ENCODE assay signal across 1 cellular context in genomic region chr9:128428644-128429504, GRCh38.
A peak's percentile ranks its signal among the peaks of the same experiment; 100 is the strongest.
TF ChIP-seq lines count a peak whose summit lies in the region.

No MANE protein-coding gene starts in this region.

TF ChIP-seq in K562, 482 proteins besides CTCF, POLR2A, EP300 and RAD21 (continued from another document and continues in another):
- TF ChIP-seq, protein P1, sequence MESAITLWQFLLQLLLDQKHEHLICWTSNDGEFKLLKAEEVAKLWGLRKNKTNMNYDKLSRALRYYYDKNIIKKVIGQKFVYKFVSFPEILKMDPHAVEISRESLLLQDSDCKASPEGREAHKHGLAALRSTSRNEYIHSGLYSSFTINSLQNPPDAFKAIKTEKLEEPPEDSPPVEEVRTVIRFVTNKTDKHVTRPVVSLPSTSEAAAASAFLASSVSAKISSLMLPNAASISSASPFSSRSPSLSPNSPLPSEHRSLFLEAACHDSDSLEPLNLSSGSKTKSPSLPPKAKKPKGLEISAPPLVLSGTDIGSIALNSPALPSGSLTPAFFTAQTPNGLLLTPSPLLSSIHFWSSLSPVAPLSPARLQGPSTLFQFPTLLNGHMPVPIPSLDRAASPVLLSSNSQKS (CRISPR knock-in tag; IDR thresholded peaks at IDR 0.05): no peak
- TF ChIP-seq KLF16 (IDR thresholded peaks at IDR 0.05) (no peak), CHAMP1 (IDR thresholded peaks at IDR 0.05) (no peak), HDAC8 (tag; IDR thresholded peaks at IDR 0.05) (0 out of 2 replicates have a peak, but pooled peaks have one; percentile 43), NR2C1 (IDR thresholded peaks at IDR 0.05) (no peak), NR2C1 (tag; IDR thresholded peaks at IDR 0.05) (0 out of 2 replicates have a peak, but pooled peaks have one; percentile 14), ESRRB (CRISPR knock-in tag; IDR thresholded peaks at IDR 0.05; ENCODE audit: borderline replicate concordance) (no peak), ZNF174 (CRISPR knock-in tag; IDR thresholded peaks at IDR 0.05) (no peak), TCF7L2 (IDR thresholded peaks at IDR 0.05; ENCODE audit: low read depth, low read length) (no peak), ZNF263 (CRISPR knock-in tag; IDR thresholded peaks at IDR 0.05; ENCODE audit: borderline replicate concordance) (no peak), FOXM1 (IDR thresholded peaks at IDR 0.05; ENCODE audit: low read depth) (no peak), FOXM1 (CRISPR knock-in tag; IDR thresholded peaks at IDR 0.05; ENCODE audit: low read depth) (peak; percentile 11; the same call in 1 of the 2 replicates), ETV6 (IDR thresholded peaks at IDR 0.05; ENCODE audit: borderline replicate concordance in 1 of 2, low read depth in 2 of 2, low read length in 1 of 2) (no peak), ETV6 (CRISPR knock-in tag; IDR thresholded peaks at IDR 0.05; ENCODE audit: borderline replicate concordance) (no peak), SPI1 (IDR thresholded peaks at IDR 0.05; ENCODE audit: borderline replicate concordance, low read depth, low read length) (no peak), ZKSCAN1 (IDR thresholded peaks at IDR 0.05; ENCODE audit: low read depth, low read length) (0 out of 2 replicates have a peak, but pooled peaks have one; percentile 12), CBFA2T2 (conservative IDR thresholded peaks at IDR 0.05) (peak; percentile 25; the same call in 1 of the 2 replicates), MAZ (CRISPR knock-in tag; conservative IDR thresholded peaks at IDR 0.05 in 1 of 2, IDR thresholded peaks at IDR 0.05 in 1 of 2) (peak in 1 of 2 experiments; percentile 68; a peak in 1 of 4 replicates), ETS2 (tag; IDR thresholded peaks at IDR 0.05; ENCODE audit: borderline replicate concordance, poor library complexity, severe bottlenecking) (no peak), PHB2 (IDR thresholded peaks at IDR 0.05; ENCODE audit: low read depth) (no peak), GABPB1 (CRISPR knock-in tag; IDR thresholded peaks at IDR 0.05) (peak; percentile 82), CREBBP (IDR thresholded peaks at IDR 0.05; ENCODE audit: low read depth, low read length) (no peak), E2F5 (CRISPR knock-in tag; IDR thresholded peaks at IDR 0.05) (peak; percentile 68; the same call in 1 of the 2 replicates), EHMT2 (IDR thresholded peaks at IDR 0.05) (no peak), ZNF224 (CRISPR knock-in tag; IDR thresholded peaks at IDR 0.05) (no peak), GTF2E2 (tag; IDR thresholded peaks at IDR 0.05) (peak; percentile 44; the same call in 1 of the 2 replicates), U2AF1 (optimal IDR thresholded peaks at IDR 0.05; ENCODE audit: low read depth, low read length) (no peak), BRF1 (IDR thresholded peaks at IDR 0.05; ENCODE audit: borderline replicate concordance, extremely low read depth, insufficient read length) (no peak), PTTG1 (tag; IDR thresholded peaks at IDR 0.05; ENCODE audit: low read depth) (no peak), ZFP1 (CRISPR knock-in tag; IDR thresholded peaks at IDR 0.05) (no peak), TEAD2 (tag; IDR thresholded peaks at IDR 0.05) (no peak), ELF4 (CRISPR knock-in tag; IDR thresholded peaks at IDR 0.05) (0 out of 2 replicates have a peak, but pooled peaks have one; percentile 35), L3MBTL2 (IDR thresholded peaks at IDR 0.05) (peak; percentile 92), NCOA6 (IDR thresholded peaks at IDR 0.05) (no peak), PHF21A (IDR thresholded peaks at IDR 0.05; ENCODE audit: borderline replicate concordance, low read depth) (no peak), ERF (CRISPR knock-in tag; IDR thresholded peaks at IDR 0.05) (no peak; the same call in 1 of the 2 replicates), THRB (CRISPR knock-in tag; conservative IDR thresholded peaks at IDR 0.05) (no peak), TBP (optimal IDR thresholded peaks at IDR 0.05; ENCODE audit: low read depth, low read length) (peak; percentile 51), ZNF695 (CRISPR knock-in tag; IDR thresholded peaks at IDR 0.05) (no peak), ZNF24 (IDR thresholded peaks at IDR 0.05) (no peak), SREBF1 (IDR thresholded peaks at IDR 0.05; ENCODE audit: borderline replicate concordance, low read depth, low read length) (no peak), NFXL1 (CRISPR knock-in tag; IDR thresholded peaks at IDR 0.05) (no peak), HOXB6 (CRISPR knock-in tag; IDR thresholded peaks at IDR 0.05; ENCODE audit: borderline replicate concordance) (no peak), RAD51 (IDR thresholded peaks at IDR 0.05; ENCODE audit: borderline replicate concordance, low read depth) (peak; percentile 74)
- TF ChIP-seq, protein P2, sequence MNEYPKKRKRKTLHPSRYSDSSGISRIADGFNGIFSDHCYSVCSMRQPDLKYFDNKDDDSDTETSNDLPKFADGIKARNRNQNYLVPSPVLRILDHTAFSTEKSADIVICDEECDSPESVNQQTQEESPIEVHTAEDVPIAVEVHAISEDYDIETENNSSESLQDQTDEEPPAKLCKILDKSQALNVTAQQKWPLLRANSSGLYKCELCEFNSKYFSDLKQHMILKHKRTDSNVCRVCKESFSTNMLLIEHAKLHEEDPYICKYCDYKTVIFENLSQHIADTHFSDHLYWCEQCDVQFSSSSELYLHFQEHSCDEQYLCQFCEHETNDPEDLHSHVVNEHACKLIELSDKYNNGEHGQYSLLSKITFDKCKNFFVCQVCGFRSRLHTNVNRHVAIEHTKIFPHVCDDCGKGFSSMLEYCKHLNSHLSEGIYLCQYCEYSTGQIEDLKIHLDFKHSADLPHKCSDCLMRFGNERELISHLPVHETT (CRISPR knock-in tag; conservative IDR thresholded peaks at IDR 0.05 in 1 of 2, IDR thresholded peaks at IDR 0.05 in 1 of 2): peak in 1 of 2 experiments; percentile 71; a peak in 1 of 4 replicates
- TF ChIP-seq, protein P3, sequence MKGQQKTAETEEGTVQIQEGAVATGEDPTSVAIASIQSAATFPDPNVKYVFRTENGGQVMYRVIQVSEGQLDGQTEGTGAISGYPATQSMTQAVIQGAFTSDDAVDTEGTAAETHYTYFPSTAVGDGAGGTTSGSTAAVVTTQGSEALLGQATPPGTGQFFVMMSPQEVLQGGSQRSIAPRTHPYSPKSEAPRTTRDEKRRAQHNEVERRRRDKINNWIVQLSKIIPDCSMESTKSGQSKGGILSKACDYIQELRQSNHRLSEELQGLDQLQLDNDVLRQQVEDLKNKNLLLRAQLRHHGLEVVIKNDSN (CRISPR knock-in tag; IDR thresholded peaks at IDR 0.05): peak; percentile 80
- TF ChIP-seq, protein P4, sequence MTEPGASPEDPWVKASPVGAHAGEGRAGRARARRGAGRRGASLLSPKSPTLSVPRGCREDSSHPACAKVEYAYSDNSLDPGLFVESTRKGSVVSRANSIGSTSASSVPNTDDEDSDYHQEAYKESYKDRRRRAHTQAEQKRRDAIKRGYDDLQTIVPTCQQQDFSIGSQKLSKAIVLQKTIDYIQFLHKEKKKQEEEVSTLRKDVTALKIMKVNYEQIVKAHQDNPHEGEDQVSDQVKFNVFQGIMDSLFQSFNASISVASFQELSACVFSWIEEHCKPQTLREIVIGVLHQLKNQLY (CRISPR knock-in tag; conservative IDR thresholded peaks at IDR 0.05): no peak
- TF ChIP-seq, protein P5, sequence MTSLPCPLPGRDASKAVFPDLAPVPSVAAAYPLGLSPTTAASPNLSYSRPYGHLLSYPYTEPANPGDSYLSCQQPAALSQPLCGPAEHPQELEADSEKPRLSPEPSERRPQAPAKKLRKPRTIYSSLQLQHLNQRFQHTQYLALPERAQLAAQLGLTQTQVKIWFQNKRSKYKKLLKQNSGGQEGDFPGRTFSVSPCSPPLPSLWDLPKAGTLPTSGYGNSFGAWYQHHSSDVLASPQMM (CRISPR knock-in tag; IDR thresholded peaks at IDR 0.05): no peak
- TF ChIP-seq, protein P6, sequence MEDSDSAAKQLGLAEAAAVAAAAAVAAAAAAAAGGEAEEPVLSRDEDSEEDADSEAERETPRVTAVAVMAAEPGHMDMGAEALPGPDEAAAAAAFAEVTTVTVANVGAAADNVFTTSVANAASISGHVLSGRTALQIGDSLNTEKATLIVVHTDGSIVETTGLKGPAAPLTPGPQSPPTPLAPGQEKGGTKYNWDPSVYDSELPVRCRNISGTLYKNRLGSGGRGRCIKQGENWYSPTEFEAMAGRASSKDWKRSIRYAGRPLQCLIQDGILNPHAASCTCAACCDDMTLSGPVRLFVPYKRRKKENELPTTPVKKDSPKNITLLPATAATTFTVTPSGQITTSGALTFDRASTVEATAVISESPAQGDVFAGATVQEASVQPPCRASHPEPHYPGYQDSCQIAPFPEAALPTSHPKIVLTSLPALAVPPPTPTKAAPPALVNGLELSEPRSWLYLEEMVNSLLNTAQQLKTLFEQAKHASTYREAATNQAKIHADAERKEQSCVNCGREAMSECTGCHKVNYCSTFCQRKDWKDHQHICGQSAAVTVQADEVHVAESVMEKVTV (CRISPR knock-in tag; IDR thresholded peaks at IDR 0.05): no peak
- TF ChIP-seq, protein P7, sequence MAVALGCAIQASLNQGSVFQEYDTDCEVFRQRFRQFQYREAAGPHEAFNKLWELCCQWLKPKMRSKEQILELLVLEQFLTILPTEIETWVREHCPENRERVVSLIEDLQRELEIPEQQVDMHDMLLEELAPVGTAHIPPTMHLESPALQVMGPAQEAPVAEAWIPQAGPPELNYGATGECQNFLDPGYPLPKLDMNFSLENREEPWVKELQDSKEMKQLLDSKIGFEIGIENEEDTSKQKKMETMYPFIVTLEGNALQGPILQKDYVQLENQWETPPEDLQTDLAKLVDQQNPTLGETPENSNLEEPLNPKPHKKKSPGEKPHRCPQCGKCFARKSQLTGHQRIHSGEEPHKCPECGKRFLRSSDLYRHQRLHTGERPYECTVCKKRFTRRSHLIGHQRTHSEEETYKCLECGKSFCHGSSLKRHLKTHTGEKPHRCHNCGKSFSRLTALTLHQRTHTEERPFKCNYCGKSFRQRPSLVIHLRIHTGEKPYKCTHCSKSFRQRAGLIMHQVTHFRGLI (CRISPR knock-in tag; IDR thresholded peaks at IDR 0.05): no peak
- TF ChIP-seq, protein P8, sequence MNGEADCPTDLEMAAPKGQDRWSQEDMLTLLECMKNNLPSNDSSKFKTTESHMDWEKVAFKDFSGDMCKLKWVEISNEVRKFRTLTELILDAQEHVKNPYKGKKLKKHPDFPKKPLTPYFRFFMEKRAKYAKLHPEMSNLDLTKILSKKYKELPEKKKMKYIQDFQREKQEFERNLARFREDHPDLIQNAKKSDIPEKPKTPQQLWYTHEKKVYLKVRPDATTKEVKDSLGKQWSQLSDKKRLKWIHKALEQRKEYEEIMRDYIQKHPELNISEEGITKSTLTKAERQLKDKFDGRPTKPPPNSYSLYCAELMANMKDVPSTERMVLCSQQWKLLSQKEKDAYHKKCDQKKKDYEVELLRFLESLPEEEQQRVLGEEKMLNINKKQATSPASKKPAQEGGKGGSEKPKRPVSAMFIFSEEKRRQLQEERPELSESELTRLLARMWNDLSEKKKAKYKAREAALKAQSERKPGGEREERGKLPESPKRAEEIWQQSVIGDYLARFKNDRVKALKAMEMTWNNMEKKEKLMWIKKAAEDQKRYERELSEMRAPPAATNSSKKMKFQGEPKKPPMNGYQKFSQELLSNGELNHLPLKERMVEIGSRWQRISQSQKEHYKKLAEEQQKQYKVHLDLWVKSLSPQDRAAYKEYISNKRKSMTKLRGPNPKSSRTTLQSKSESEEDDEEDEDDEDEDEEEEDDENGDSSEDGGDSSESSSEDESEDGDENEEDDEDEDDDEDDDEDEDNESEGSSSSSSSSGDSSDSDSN (IDR thresholded peaks at IDR 0.05; ENCODE audit: borderline replicate concordance in 1 of 2, low read depth in 2 of 2, low read length in 2 of 2): peak in 1 of 2 experiments; percentile 33; a peak in 1 of 4 replicates
- TF ChIP-seq, protein P9, sequence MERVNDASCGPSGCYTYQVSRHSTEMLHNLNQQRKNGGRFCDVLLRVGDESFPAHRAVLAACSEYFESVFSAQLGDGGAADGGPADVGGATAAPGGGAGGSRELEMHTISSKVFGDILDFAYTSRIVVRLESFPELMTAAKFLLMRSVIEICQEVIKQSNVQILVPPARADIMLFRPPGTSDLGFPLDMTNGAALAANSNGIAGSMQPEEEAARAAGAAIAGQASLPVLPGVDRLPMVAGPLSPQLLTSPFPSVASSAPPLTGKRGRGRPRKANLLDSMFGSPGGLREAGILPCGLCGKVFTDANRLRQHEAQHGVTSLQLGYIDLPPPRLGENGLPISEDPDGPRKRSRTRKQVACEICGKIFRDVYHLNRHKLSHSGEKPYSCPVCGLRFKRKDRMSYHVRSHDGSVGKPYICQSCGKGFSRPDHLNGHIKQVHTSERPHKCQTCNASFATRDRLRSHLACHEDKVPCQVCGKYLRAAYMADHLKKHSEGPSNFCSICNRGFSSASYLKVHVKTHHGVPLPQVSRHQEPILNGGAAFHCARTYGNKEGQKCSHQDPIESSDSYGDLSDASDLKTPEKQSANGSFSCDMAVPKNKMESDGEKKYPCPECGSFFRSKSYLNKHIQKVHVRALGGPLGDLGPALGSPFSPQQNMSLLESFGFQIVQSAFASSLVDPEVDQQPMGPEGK (CRISPR knock-in tag; IDR thresholded peaks at IDR 0.05; ENCODE audit: borderline replicate concordance): no peak
